8 cellular contexts compared by ENCODE assay signal in genomic region chrX:125203737-125204578, GRCh38.
A peak's percentile ranks its signal among the peaks of the same experiment; 100 is the strongest.
DNase-seq lines count a peak whose midpoint lies in the region; ATAC-seq and TF ChIP-seq lines count a peak whose summit lies in the region.

No MANE protein-coding gene starts in this region.

- no peaks in the 10 kb centered on the region for H3K36me3 Mint-ChIP-seq in effector memory CD8-positive, alpha-beta T cell (ENCODE audit: insufficient read depth)

- peaks cover 13 to 20% of the 10 kb centered on the region in 2 donors for H3K4me1 Mint-ChIP-seq in effector memory CD8-positive, alpha-beta T cell (ENCODE audit: low read depth in 2 of 2)

- H3K9me3 Mint-ChIP-seq in effector memory CD8-positive, alpha-beta T cell, result no peaks in the 10 kb centered on the region

- H3K27ac ChIP-seq in muscle layer of duodenum (ENCODE audit: low read length) (no peak overlapping the region), vagina (no peak overlapping the region)

- peak overlapping the region; percentile 61 for H3K9ac ChIP-seq in NT2/D1 (ENCODE audit: insufficient read length, low read depth)

- TF ChIP-seq POLR2A in vagina (IDR thresholded peaks at IDR 0.05), result no peak

- peaks cover 27% of the 10 kb centered on the region for H3K27me3 ChIP-seq in NT2/D1 (ENCODE audit: insufficient read depth, insufficient read length)
- H3K27me3 ChIP-seq in muscle layer of duodenum (ENCODE audit: low read depth, low read length), result no peaks in the 10 kb centered on the region
- H3K27me3 ChIP-seq in vagina, result no peaks in the 10 kb centered on the region

- H3K36me3 ChIP-seq in NT2/D1 (ENCODE audit: insufficient read depth, insufficient read length, low read length) (no peaks in the 10 kb centered on the region), muscle layer of duodenum (ENCODE audit: control insufficient read depth in 1 of 2, insufficient read depth in 2 of 2, low read length in 2 of 2) (no peaks in the 10 kb centered on the region), vagina (no peaks in the 10 kb centered on the region)

- POLR2A ChIA-PET in GM10248 (lab: Yijun Ruan, JAX), result no interaction called here

- no peaks in the 10 kb centered on the region for H3K4me1 ChIP-seq in NT2/D1 (ENCODE audit: insufficient read depth, insufficient read length)
- H3K4me1 ChIP-seq in muscle layer of duodenum (ENCODE audit: control insufficient read depth in 1 of 2, insufficient read depth in 2 of 2, low read length in 2 of 2), result peaks cover 0 to 4% of the 10 kb centered on the region in 2 donors
- no peaks in the 10 kb centered on the region for H3K4me1 ChIP-seq in vagina

- peak; percentile 31 for ATAC-seq in effector memory CD8-positive, alpha-beta T cell (replicated peaks)
- ATAC-seq in HG02840 (IDR thresholded peaks at IDR 0.05; ENCODE audit: low FRiP score, unreplicated experiment), result no peak

- peak overlapping the region; percentile 45 for H3K4me3 ChIP-seq in NT2/D1 (ENCODE audit: insufficient read length, low read depth)
- H3K4me3 ChIP-seq in muscle layer of duodenum (ENCODE audit: low read depth in 1 of 2, low read length in 2 of 2), result peak overlapping the region; percentile 50 to 69
- peak overlapping the region; percentile 26 to 33 for H3K4me3 ChIP-seq in vagina

- peaks cover 32 to 40% of the 10 kb centered on the region in 2 donors for H3K27me3 Mint-ChIP-seq in effector memory CD8-positive, alpha-beta T cell

- H3K9me3 ChIP-seq in NT2/D1 (ENCODE audit: insufficient read depth, low read length) (no peaks in the 10 kb centered on the region), muscle layer of duodenum (ENCODE audit: control insufficient read depth in 1 of 2, low read length in 2 of 2) (no peaks in the 10 kb centered on the region), vagina (no peaks in the 10 kb centered on the region)

- CTCF ChIA-PET in GM10248 (lab: Yijun Ruan, JAX), result no interaction called here

- no peak for TF ChIP-seq CTCF in GM10248 (IDR thresholded peaks at IDR 0.05; ENCODE audit: control extremely low read depth, extremely low read depth, low read depth, missing control alignments)
- TF ChIP-seq CTCF in vagina (IDR thresholded peaks at IDR 0.05), result no peak

- DNase-seq in GM10248 (ENCODE audit: extremely low spot score) (peak; percentile 3), NT2/D1 (ENCODE audit: low read depth, low spot score) (no peak), vagina (ENCODE audit: extremely low spot score in 2 of 2) (no peak), GM19238 (ENCODE audit: insufficient read length, low spot score) (no peak), activated gamma-delta T cell (lab: John Stamatoyannopoulos, UW) (no peak)
- DNase-seq in effector memory CD8-positive, alpha-beta T cell, result no peak

- peak overlapping the region; percentile 66 to 80 for H3K4me3 Mint-ChIP-seq in effector memory CD8-positive, alpha-beta T cell

- no peak overlapping the region for H3K27ac Mint-ChIP-seq in effector memory CD8-positive, alpha-beta T cell

- intact Hi-C loops in vagina (cut with DNase I), result no loop called here
